In genomic region chr17:82297804-82298537, GRCh38 we compare ENCODE assay signal across 8 cellular contexts. TPM values are rescaled to one million over a fixed set of nuclear protein-coding genes. Genes with fewer than 3 reads are reported as not detected.
DNase-seq lines count a peak whose midpoint lies in the region; ATAC-seq lines count a peak whose summit lies in the region.

No MANE protein-coding gene starts in this region.

- peak; percentile 94 for DNase-seq in amniotic epithelial cell (ENCODE audit: low read depth)
- peak; percentile 87 for DNase-seq in left ventricle myocardium superior
- DNase-seq in skeletal muscle cell (ENCODE audit: low read depth) = peak; percentile 96

- peaks cover 1% of the 10 kb centered on the region for H3K27me3 Mint-ChIP-seq in IgD-negative memory B cell
- no peaks in the 10 kb centered on the region for H3K27me3 Mint-ChIP-seq in T-helper 1 cell treated with Interleukin-12 subunit alpha and Interleukin-12 subunit beta and Interleukin-4 antibody, amounts not matched to agents 30 μg/mL and 1 μg/mL, for 36 hours (ENCODE audit: low read depth)

- peaks cover 0 to 22% (median 10%) of the 10 kb centered on the region in 11 experiments; a peak in 13 of 22 replicates for H3K27me3 ChIP-seq in BLaER1 treated with 17β-estradiol and CSF1 and Interleukin-3, amounts not matched to agents 10 nM and 100 nM

- H3K9me3 Mint-ChIP-seq in IgD-negative memory B cell = no peaks in the 10 kb centered on the region
- no peaks in the 10 kb centered on the region for H3K9me3 Mint-ChIP-seq in T-helper 1 cell treated with Interleukin-12 subunit alpha and Interleukin-12 subunit beta and Interleukin-4 antibody, amounts not matched to agents 30 μg/mL and 1 μg/mL, for 36 hours

- peak overlapping the region; percentile 73 to 90 (median 87); a peak in 21 of 22 replicates for H3K27ac ChIP-seq in BLaER1 treated with 17β-estradiol and CSF1 and Interleukin-3, amounts not matched to agents 10 nM and 100 nM

- peak overlapping the region; percentile 70 to 84 (median 79) for H3K9ac ChIP-seq in BLaER1 treated with 17β-estradiol and CSF1 and Interleukin-3, amounts not matched to agents 10 nM and 100 nM

- ATAC-seq in GM19328 (IDR thresholded peaks at IDR 0.05; ENCODE audit: unreplicated experiment) (peak; percentile 52), left ventricle myocardium superior (peak; percentile 79), GM19455 (IDR thresholded peaks at IDR 0.05; ENCODE audit: unreplicated experiment) (no peak)

- H3K4me2 ChIP-seq in BLaER1 treated with 17β-estradiol and CSF1 and Interleukin-3, amounts not matched to agents 10 nM and 100 nM = peak overlapping the region; percentile 93 to 100 (median 98)

- H3K36me3 Mint-ChIP-seq in IgD-negative memory B cell = no peaks in the 10 kb centered on the region
- H3K36me3 Mint-ChIP-seq in T-helper 1 cell treated with Interleukin-12 subunit alpha and Interleukin-12 subunit beta and Interleukin-4 antibody, amounts not matched to agents 30 μg/mL and 1 μg/mL, for 36 hours (ENCODE audit: low read depth) = peaks cover 5% of the 10 kb centered on the region

- H3K36me3 ChIP-seq in BLaER1 treated with 17β-estradiol and CSF1 and Interleukin-3, amounts not matched to agents 10 nM and 100 nM = no peaks in the 10 kb centered on the region

- peaks cover 0 to 22% (median 14%) of the 10 kb centered on the region in 11 experiments; a peak in 15 of 22 replicates for H4K20me1 ChIP-seq in BLaER1 treated with 17β-estradiol and CSF1 and Interleukin-3, amounts not matched to agents 10 nM and 100 nM

- peaks cover 79 to 96% (median 92%) of the 10 kb centered on the region in 10 experiments for H3K4me1 ChIP-seq in BLaER1 treated with 17β-estradiol and CSF1 and Interleukin-3, amounts not matched to agents 10 nM and 100 nM

- peaks cover 39 to 48% (median 39%) of the 10 kb centered on the region in 3 donors for H3K4me1 Mint-ChIP-seq in IgD-negative memory B cell
- peaks cover 74% of the 10 kb centered on the region for H3K4me1 Mint-ChIP-seq in T-helper 1 cell treated with Interleukin-12 subunit alpha and Interleukin-12 subunit beta and Interleukin-4 antibody, amounts not matched to agents 30 μg/mL and 1 μg/mL, for 36 hours (ENCODE audit: low read depth)

- H3K4me3 Mint-ChIP-seq in IgD-negative memory B cell = peak overlapping the region; percentile 94 to 97 (median 94)
- H3K4me3 Mint-ChIP-seq in T-helper 1 cell treated with Interleukin-12 subunit alpha and Interleukin-12 subunit beta and Interleukin-4 antibody, amounts not matched to agents 30 μg/mL and 1 μg/mL, for 36 hours = peak overlapping the region; percentile 88

- no peaks in the 10 kb centered on the region for H3K9me3 ChIP-seq in BLaER1 treated with 17β-estradiol and CSF1 and Interleukin-3, amounts not matched to agents 10 nM and 100 nM (replicated peaks in 1 of 11)

- intact Hi-C loops in left ventricle myocardium superior (cut with micrococcal nuclease) = no loop called here

- H3K4me3 ChIP-seq in BLaER1 treated with 17β-estradiol and CSF1 and Interleukin-3, amounts not matched to agents 10 nM and 100 nM = peak overlapping the region; percentile 48 to 74 (median 60)
- H3K4me3 ChIP-seq in skeletal muscle cell (ENCODE audit: low read depth, low read length) = peak overlapping the region; percentile 41

- peak overlapping the region; percentile 100 for H3K27ac Mint-ChIP-seq in IgD-negative memory B cell
- peak overlapping the region; percentile 100 for H3K27ac Mint-ChIP-seq in T-helper 1 cell treated with Interleukin-12 subunit alpha and Interleukin-12 subunit beta and Interleukin-4 antibody, amounts not matched to agents 30 μg/mL and 1 μg/mL, for 36 hours

RNA-seq across cellular contexts. Expression of gene CD7, which starts 19.4 kb away (rescaled TPM):
- polyA plus RNA-seq in IgD-negative memory B cell = 4.4 TPM
- 0.64 TPM for total RNA-seq in left ventricle myocardium superior

RNA-seq across cellular contexts. Expression of gene CSNK1D, which starts 24.5 kb away (rescaled TPM):
- polyA plus RNA-seq in IgD-negative memory B cell = 78.3 TPM
- total RNA-seq in left ventricle myocardium superior = 64.4 TPM

RNA-seq across cellular contexts. Expression of gene SECTM1, which starts 35.6 kb away (rescaled TPM):
- 0.83 TPM for polyA plus RNA-seq in IgD-negative memory B cell
- 5.5 TPM for total RNA-seq in left ventricle myocardium superior
